Comparison of ENCODE assay signal across 19 cellular contexts in the genomic region with DNA sequence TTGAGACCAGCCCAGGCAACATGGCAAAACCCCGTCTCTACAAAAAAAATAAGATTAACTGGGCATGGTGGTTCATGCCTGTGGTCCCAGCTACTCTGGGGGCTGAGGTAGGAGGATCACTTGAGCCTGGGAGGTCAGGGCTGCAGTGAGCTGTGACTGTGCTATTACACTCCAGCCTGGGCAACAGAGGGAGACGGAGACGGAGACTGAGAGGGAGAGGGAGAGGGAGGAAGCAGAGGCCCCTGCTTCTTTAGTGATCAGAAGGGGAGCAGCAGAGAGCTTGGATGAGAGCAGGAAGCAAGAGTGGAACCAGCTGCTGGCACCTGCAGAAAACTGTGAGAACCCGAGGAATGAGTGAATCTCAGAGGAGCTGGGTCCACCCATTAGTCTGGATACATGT.
"Had no signal": no experiment of that assay in that cellular context is flagged by ENCODE, and none has a peak within 500 bp of the region (broad histone marks: within the 10 kb centered on the region; RNA-seq: fewer than 3 reads in every experiment).

No MANE protein-coding gene starts in this region.

- ATAC-seq: activated naive CD4-positive, alpha-beta T cell treated with anti-CD3 and anti-CD28 coated beads, Interleukin-2, amount 50 U/mL, for 72 hours; activated T-cell treated with anti-CD3 and anti-CD28 coated beads, Interleukin-2, amount 50 U/mL, for 72 hours; left ventricle myocardium superior; mucosa of descending colon; natural killer cell treated with Interleukin-12 subunit alpha and Interleukin-12 subunit beta and Interleukin-15 and Interleukin-18, amount 100 ng/mL, for 72 hours; right lobe of liver; stimulated activated naive CD8-positive, alpha-beta T cell treated with anti-CD3 and anti-CD28 coated beads, Interleukin-15, Interleukin-2, amounts not matched to agents 100 U/mL and 50 U/mL, for 24 hours had no signal

- H3K27ac ChIP-seq: ovary, right lobe of liver, upper lobe of right lung had no signal

- H3K27me3 ChIP-seq: ovary, right lobe of liver, upper lobe of right lung had no signal

- H3K4me1 ChIP-seq: right lobe of liver had no signal

- FAIRE-seq: colon, frontal cortex, islet of Langerhans had no signal

- H3K4me3 ChIP-seq: mucosa of descending colon, ovary, right lobe of liver, upper lobe of right lung had no signal

- H3K36me3 ChIP-seq: ovary, right lobe of liver, upper lobe of right lung had no signal

- H3K9me3 ChIP-seq: mucosa of descending colon, ovary, right lobe of liver, upper lobe of right lung had no signal

- DNase-seq: activated CD4-positive, alpha-beta T cell treated with anti-CD3 and anti-CD28 coated beads for 4 hours; activated CD4-positive, alpha-beta T cell treated with anti-CD3 and anti-CD28 coated beads, Interleukin-2, amount 50 U/mL, for 4 hours; activated naive CD4-positive, alpha-beta T cell; activated T-cell treated with anti-CD3 and anti-CD28 coated beads for 4 hours; activated T-cell treated with anti-CD3 and anti-CD28 coated beads, Interleukin-2, amount 50 U/mL, for 72 hours; effector CD8-positive, alpha-beta T cell; left ventricle myocardium superior; stimulated activated CD4-positive, alpha-beta T cell treated with anti-CD3 and anti-CD28 coated beads, Interleukin-12 subunit alpha, Interleukin-12 subunit beta, amount 100 ng/mL, for 4 hours; stimulated activated CD4-positive, alpha-beta T cell treated with anti-CD3 and anti-CD28 coated beads, Interleukin-4, amount 100 ng/mL, for 1 hour; stimulated activated naive CD8-positive, alpha-beta T cell treated with anti-CD3 and anti-CD28 coated beads, Interleukin-15, Interleukin-2, amounts not matched to agents 100 U/mL and 50 U/mL, for 24 hours; upper lobe of right lung had no signal
